ENCODE assay signal across 8 cellular contexts in genomic region chr12:93572712-93573551, GRCh38. TPM values are rescaled to one million over a fixed set of nuclear protein-coding genes. Genes with fewer than 3 reads are reported as not detected.
DNase-seq lines count a peak whose midpoint lies in the region; ATAC-seq and TF ChIP-seq lines count a peak whose summit lies in the region.

No MANE protein-coding gene starts in this region.

- peak overlapping the region; percentile 91 for H3K4me3 ChIP-seq in ovary
- no peak overlapping the region for H3K4me3 ChIP-seq in Karpas-422 (ENCODE audit: low read length)

- H3K9me3 ChIP-seq in ovary, result no peaks in the 10 kb centered on the region
- no peaks in the 10 kb centered on the region for H3K9me3 ChIP-seq in Karpas-422 (ENCODE audit: low read length)

- no peak overlapping the region for H3K4me2 ChIP-seq in Karpas-422 (ENCODE audit: low read depth, low read length, poor library complexity, severe bottlenecking)

- H3K27me3 ChIP-seq in ovary (no peaks in the 10 kb centered on the region), Karpas-422 (ENCODE audit: low read length) (no peaks in the 10 kb centered on the region)

- no peak for TF ChIP-seq POLR2A in ovary (IDR thresholded peaks at IDR 0.05)

- DNase-seq in NCI-H524 (lab: John Stamatoyannopoulos, UW) (peak; percentile 24 to 53), NCI-H524 treated with DMSO at 0.1 percent for 48 hours (lab: John Stamatoyannopoulos, UW) (no peak), glomerular visceral epithelial cell (ENCODE audit: extremely low spot score) (peak; percentile 23), ovary (peak; percentile 25 to 58 (median 37)), activated gamma-delta T cell (lab: John Stamatoyannopoulos, UW) (no peak), Karpas-422 (no peak)
- peak; percentile 52 to 58 for DNase-seq in activated T-cell treated with anti-CD3 and anti-CD28 coated beads, Interleukin-2, amount 50 U/mL, for 48 hours

- intact Hi-C loops in ovary (cut with DNase I), result loop anchor here (5.0 to 10.0 kb wide), 6 partner anchors 102 to 502 kb away; partner anchors contain the start of gene CRADD (in 2 of the 4)

- peaks cover 1% of the 10 kb centered on the region; the same call in 1 of the 2 replicates for H4K20me1 ChIP-seq in Karpas-422 (ENCODE audit: insufficient read depth, low read depth, low read length)

- H3K4me1 ChIP-seq in ovary (ENCODE audit: insufficient read depth) (peaks cover 2% of the 10 kb centered on the region), Karpas-422 (ENCODE audit: low read length) (peaks cover 25% of the 10 kb centered on the region)

- H3K79me2 ChIP-seq in Karpas-422 (ENCODE audit: low read length), result no peaks in the 10 kb centered on the region

- ATAC-seq in HG03045 (IDR thresholded peaks at IDR 0.05; ENCODE audit: unreplicated experiment), result no peak

- H3K9me2 ChIP-seq in Karpas-422 (replicated peaks; ENCODE audit: insufficient read depth, low read length), result no peaks in the 10 kb centered on the region

- TF ChIP-seq EP300 in ovary (IDR thresholded peaks at IDR 0.05), result no peak

- H3K9ac ChIP-seq in Karpas-422 (ENCODE audit: low read length), result no peak overlapping the region

- H3K36me3 ChIP-seq in ovary, result no peaks in the 10 kb centered on the region
- no peaks in the 10 kb centered on the region for H3K36me3 ChIP-seq in Karpas-422 (ENCODE audit: insufficient read depth, low read length)

- no peak for TF ChIP-seq CTCF in ovary (IDR thresholded peaks at IDR 0.05)

- H3K27ac ChIP-seq in ovary (peak overlapping the region; percentile 18 to 89), Karpas-422 (ENCODE audit: low read length) (no peak overlapping the region)

- 1 to 2% (median 1%) methylated on average over 57 to 75 of the region's 75 CpGs for WGBS in ovary, 3 donors

- H2AFZ ChIP-seq in Karpas-422 (ENCODE audit: low read length), result no peak overlapping the region

RNA-seq across cellular contexts. Expression of gene SOCS2, which starts 0.5 kb away (rescaled TPM):
- total RNA-seq in ovary, result 10 to 100 TPM; 10.0 to 67.9 (median 20.4) TPM
- polyA plus RNA-seq in ovary, result 10 to 100 TPM; 21.5 to 41.5 TPM
- total RNA-seq in Karpas-422 (2014; rRNA removed; shearing (Covaris generic); ENCODE audit: low replicate concordance), result not detected in 2 replicates

Comparison
In these comparisons a context has a peak if more than half of its experiments do, and no peak if none do; other contexts are left out.
1. DNase-seq: peak in NCI-H524 (2 of 2), activated T-cell treated with anti-CD3 and anti-CD28 coated beads, Interleukin-2, amount 50 U/mL, for 48 hours (2 of 2), glomerular visceral epithelial cell (single experiment) and ovary (5 of 5); none in NCI-H524 treated with DMSO at 0.1 percent for 48 hours (single experiment), activated gamma-delta T cell (single experiment) and Karpas-422 (single experiment).
2. RNA of gene SOCS2, which starts 0.5 kb away (total RNA-seq): 10.0 to 67.9 TPM in ovary; not detected in Karpas-422; every median in the first group is over 10 times any median in the second.